ENCODE assay signal across 14 cellular contexts in genomic region chr18:61546598-61546997, GRCh38.
A peak's percentile ranks its signal among the peaks of the same experiment; 100 is the strongest.
DNase-seq lines count a peak whose midpoint lies in the region; TF ChIP-seq lines count a peak whose summit lies in the region.
"Had no signal": no experiment of that assay in that cellular context is flagged by ENCODE, and none has a peak within 500 bp of the region (broad histone marks: within the 10 kb centered on the region; RNA-seq: fewer than 3 reads in every experiment).

No MANE protein-coding gene starts in this region.

- no peak overlapping the region for H3K4me3 ChIP-seq in AG09309 (ENCODE audit: control insufficient read depth, low read depth, low read length)
- H3K4me3 ChIP-seq: lower lobe of right lung, pancreas had no signal

- DNase-seq in AG09309 (ENCODE audit: low read depth) (peak; percentile 46), HT1080 (ENCODE audit: low read depth) (peak; percentile 62), astrocyte of the hippocampus (ENCODE audit: low read depth, low spot score) (peak; percentile 44), iris pigment epithelial cell (ENCODE audit: low read depth) (peak; percentile 86), OCI-M1 (lab: John Stamatoyannopoulos, UW) (no peak), retina (no peak), NCI-H510A (lab: John Stamatoyannopoulos, UW) (no peak), NCI-H2081 (lab: John Stamatoyannopoulos, UW) (no peak)
- DNase-seq: activated B cell treated with CpG ODN at 0.5 μM for 24 hours, hippocampal formation, lower lobe of right lung, NCI-H1048, NCI-H82, pancreas had no signal

- no peak for TF ChIP-seq CTCF in AG09309 (IDR thresholded peaks at IDR 0.05; ENCODE audit: control insufficient read depth, insufficient read depth, low read depth, low read length, missing control alignments)

Comparison
In these comparisons a context has a peak if more than half of its experiments do, and no peak if none do; other contexts are left out.
1. DNase-seq: peak in AG09309 (single experiment), HT1080 (single experiment), astrocyte of the hippocampus (single experiment) and iris pigment epithelial cell (single experiment); none in OCI-M1 (single experiment), retina (single experiment), NCI-H510A (single experiment) and NCI-H2081 (0 of 2).